In the genomic region with DNA sequence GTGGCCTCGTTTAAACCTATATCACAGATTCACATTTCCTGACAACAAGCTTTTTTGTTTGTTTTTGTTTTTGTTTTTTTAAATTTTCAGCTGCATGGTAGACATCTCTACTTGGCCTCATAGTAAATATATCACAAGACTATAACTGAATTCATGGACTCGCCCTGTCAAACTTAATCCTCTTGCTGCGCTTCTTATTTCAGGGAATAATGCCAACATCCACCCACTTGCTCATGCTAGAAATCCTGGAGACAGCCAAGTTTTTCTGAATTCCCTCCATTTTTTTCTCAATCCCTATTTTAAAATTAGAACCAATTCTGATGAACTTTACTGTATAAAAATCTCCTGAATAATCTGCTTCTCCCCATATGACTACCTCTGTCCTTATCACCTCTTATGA, we compare ENCODE assay signal across 28 cellular contexts.
"Had no signal": no experiment of that assay in that cellular context is flagged by ENCODE, and none has a peak within 500 bp of the region (broad histone marks: within the 10 kb centered on the region; RNA-seq: fewer than 3 reads in every experiment).

No MANE protein-coding gene starts in this region.

- ATAC-seq: effector memory CD8-positive, alpha-beta T cell; gastroesophageal sphincter; heart left ventricle; left cardiac atrium; left lung; mucosa of descending colon; naive thymus-derived CD4-positive, alpha-beta T cell; right cardiac atrium; stimulated activated naive CD8-positive, alpha-beta T cell treated with anti-CD3 and anti-CD28 coated beads, Interleukin-15, amount 100 ng/mL, for 72 hours had no signal

- H2AFZ ChIP-seq: hepatocyte had no signal

- H3K36me3 ChIP-seq: esophagus squamous epithelium, gastroesophageal sphincter, heart left ventricle, left lung, prostate gland, sigmoid colon, spleen, suprapubic skin, vagina had no signal

- DNase-seq: cerebellar nuclear complex; cortex of kidney; effector memory CD8-positive, alpha-beta T cell; erythroblast; esophagus squamous epithelium; foreskin keratinocyte; heart left ventricle; left cardiac atrium; left lung; mesenchymal stem cell; mucosa of descending colon; naive thymus-derived CD4-positive, alpha-beta T cell; nephron progenitor cell; nucleus accumbens; right cardiac atrium; sigmoid colon; spleen; stimulated activated CD4-positive, alpha-beta T cell treated with anti-CD3 and anti-CD28 coated beads, Interleukin-2, amount 100 ng/mL, for 48 hours; stimulated activated CD8-positive, alpha-beta memory T cell treated with anti-CD3 and anti-CD28 coated beads, Interleukin-4, amount 100 ng/mL, for 48 hours; stimulated activated naive CD4-positive, alpha-beta T cell; stimulated activated naive CD8-positive, alpha-beta T cell treated with anti-CD3 and anti-CD28 coated beads, Interleukin-15, amount 100 ng/mL, for 72 hours; trophoblast cell had no signal

- H3K79me2 ChIP-seq: hepatocyte had no signal

- H3K9me3 ChIP-seq: esophagus squamous epithelium, gastroesophageal sphincter, left lung, mucosa of descending colon, prostate gland, sigmoid colon, suprapubic skin, vagina had no signal

- H3K4me1 ChIP-seq: esophagus squamous epithelium, foreskin keratinocyte, gastroesophageal sphincter, left lung, prostate gland, sigmoid colon, spleen, suprapubic skin, vagina had no signal

- H3K27ac ChIP-seq: esophagus squamous epithelium, foreskin keratinocyte, gastroesophageal sphincter, heart left ventricle, hepatocyte, left lung, prostate gland, sigmoid colon, skin epidermis, spleen, suprapubic skin, vagina had no signal

- H3K4me3 ChIP-seq: esophagus squamous epithelium, gastroesophageal sphincter, heart left ventricle, hepatocyte, left lung, mucosa of descending colon, prostate gland, sigmoid colon, skin epidermis, spleen, suprapubic skin, vagina had no signal

- H3K4me2 ChIP-seq: hepatocyte had no signal

- H3K27me3 ChIP-seq: esophagus squamous epithelium, gastroesophageal sphincter, heart left ventricle, hepatocyte, left lung, sigmoid colon, spleen, suprapubic skin, vagina had no signal
